In genomic region chr1:58815069-58815679, GRCh38 we compare ENCODE assay signal across 8 cellular contexts. TPM values are rescaled to one million over a fixed set of nuclear protein-coding genes. Genes with fewer than 3 reads are reported as not detected.
DNase-seq lines count a peak whose midpoint lies in the region; ATAC-seq lines count a peak whose summit lies in the region.

No MANE protein-coding gene starts in this region.

- H3K36me3 ChIP-seq in mesenchymal stem cell (ENCODE audit: control insufficient read depth in 1 of 2, insufficient read depth in 2 of 2, low read depth in 1 of 2, low read length in 2 of 2): no peaks in the 10 kb centered on the region

- peak overlapping the region; percentile 77 for H3K4me2 ChIP-seq in mesenchymal stem cell (ENCODE audit: low read length, poor library complexity, severe bottlenecking)

- 0% methylated on average over 27 of the region's 36 CpGs for WGBS in mesenchymal stem cell

- H4K8ac ChIP-seq in mesenchymal stem cell (ENCODE audit: low read length): peak overlapping the region; percentile 97

- H3K4ac ChIP-seq in mesenchymal stem cell (ENCODE audit: low read depth in 1 of 2, low read length in 2 of 2): peak overlapping the region; percentile 73 to 94

- H3K9me3 ChIP-seq in mesenchymal stem cell (ENCODE audit: control insufficient read depth, low read length): no peaks in the 10 kb centered on the region

- H2BK120ac ChIP-seq in mesenchymal stem cell (ENCODE audit: low read depth, low read length): peak overlapping the region; percentile 75

- H2BK15ac ChIP-seq in mesenchymal stem cell (ENCODE audit: low read depth, poor library complexity, severe bottlenecking): peak overlapping the region; percentile 87

- H3K27me3 Mint-ChIP-seq in effector memory CD8-positive, alpha-beta T cell: no peaks in the 10 kb centered on the region

- H3K4me1 ChIP-seq in mesenchymal stem cell (ENCODE audit: control insufficient read depth, insufficient read depth, low read depth, low read length): peaks cover 18% of the 10 kb centered on the region

- H3K18ac ChIP-seq in mesenchymal stem cell (ENCODE audit: low read depth in 1 of 2, low read length in 2 of 2): peak overlapping the region; percentile 79 to 88

- H3K4me3 Mint-ChIP-seq in effector memory CD8-positive, alpha-beta T cell: peak overlapping the region; percentile 89 to 91

- no peak overlapping the region for H3K14ac ChIP-seq in mesenchymal stem cell (ENCODE audit: low read length in 2 of 2)

- H3K27ac ChIP-seq in mesenchymal stem cell (ENCODE audit: low read length, poor library complexity, severe bottlenecking): peak overlapping the region; percentile 99

- H4K91ac ChIP-seq in mesenchymal stem cell (ENCODE audit: low read length): peak overlapping the region; percentile 98

- peak overlapping the region; percentile 97 for H2BK5ac ChIP-seq in mesenchymal stem cell (ENCODE audit: low read depth, low read length, poor library complexity, severe bottlenecking)

- H3K36me3 Mint-ChIP-seq in effector memory CD8-positive, alpha-beta T cell (ENCODE audit: insufficient read depth): peaks cover 3% of the 10 kb centered on the region

- peak overlapping the region; percentile 34 for H2AK5ac ChIP-seq in mesenchymal stem cell (ENCODE audit: low read length, severe bottlenecking)

- peak overlapping the region; percentile 90 for H3K9ac ChIP-seq in mesenchymal stem cell (ENCODE audit: low read length)

- ATAC-seq in effector memory CD8-positive, alpha-beta T cell (replicated peaks): peak; percentile 31

- peak overlapping the region; percentile 8 for H2AFZ ChIP-seq in mesenchymal stem cell (ENCODE audit: low read depth, low read length)

- no peak overlapping the region for H3K23ac ChIP-seq in mesenchymal stem cell (ENCODE audit: low read length in 2 of 2)

- peak overlapping the region; percentile 59 to 87 for H2BK12ac ChIP-seq in mesenchymal stem cell (ENCODE audit: low read length in 2 of 2)

- no peaks in the 10 kb centered on the region for H3K27me3 ChIP-seq in mesenchymal stem cell (ENCODE audit: control insufficient read depth in 1 of 2, insufficient read depth in 1 of 2, low read length in 2 of 2)

- H3K27ac Mint-ChIP-seq in effector memory CD8-positive, alpha-beta T cell: peak overlapping the region; percentile 91

- peaks cover 37 to 42% of the 10 kb centered on the region in 2 donors for H3K4me1 Mint-ChIP-seq in effector memory CD8-positive, alpha-beta T cell (ENCODE audit: low read depth in 2 of 2)

- peak overlapping the region; percentile 11 to 78 for H3K4me3 ChIP-seq in mesenchymal stem cell (ENCODE audit: insufficient read depth in 1 of 2, low read depth in 1 of 2, low read length in 2 of 2)

- peaks cover 4% of the 10 kb centered on the region for H3K79me1 ChIP-seq in mesenchymal stem cell (replicated peaks; ENCODE audit: low read length, poor library complexity, severe bottlenecking)

- no peaks in the 10 kb centered on the region for H3K9me3 Mint-ChIP-seq in effector memory CD8-positive, alpha-beta T cell

- DNase-seq in GF-D8 (lab: John Stamatoyannopoulos, UW): peak; percentile 30
- peak; percentile 92 for DNase-seq in H4 (ENCODE audit: low spot score)
- DNase-seq in LHCN-M2 (ENCODE audit: low read depth): peak; percentile 79
- peak; percentile 36 for DNase-seq in activated CD4-positive, alpha-beta T cell treated with anti-CD3 and anti-CD28 coated beads, Interleukin-2, amount 50 U/mL, for 1 hour
- DNase-seq in effector memory CD8-positive, alpha-beta T cell: peak; percentile 38 to 57 (median 44)
- peak; percentile 96 for DNase-seq in mesenchymal stem cell
- peak; percentile 56 for DNase-seq in stimulated activated CD8-positive, alpha-beta memory T cell treated with anti-CD3 and anti-CD28 coated beads, Interleukin-4, amount 100 ng/mL, for 24 hours (ENCODE audit: low read depth)
- no peak for DNase-seq in NCI-H1092 (lab: John Stamatoyannopoulos, UW)

RNA-seq across cellular contexts. Expression of gene JUN, which starts 31.3 kb away (rescaled TPM):
- total RNA-seq in H4 (2014; rRNA removed; shearing (Covaris generic)): 23.2 and 29.4 TPM in 2 replicates
- total RNA-seq in LHCN-M2 (2014; rRNA removed): 63.7 and 79.8 TPM in 2 replicates
- 38.9 TPM for polyA plus RNA-seq in LHCN-M2 (2012)
- 118 TPM for polyA plus RNA-seq in mesenchymal stem cell (2013, experiment 1 of 2)
- 114 TPM for polyA plus RNA-seq in mesenchymal stem cell (2013, experiment 2 of 2)
